Comparison of ENCODE assay signal across 33 cellular contexts in the genomic region with DNA sequence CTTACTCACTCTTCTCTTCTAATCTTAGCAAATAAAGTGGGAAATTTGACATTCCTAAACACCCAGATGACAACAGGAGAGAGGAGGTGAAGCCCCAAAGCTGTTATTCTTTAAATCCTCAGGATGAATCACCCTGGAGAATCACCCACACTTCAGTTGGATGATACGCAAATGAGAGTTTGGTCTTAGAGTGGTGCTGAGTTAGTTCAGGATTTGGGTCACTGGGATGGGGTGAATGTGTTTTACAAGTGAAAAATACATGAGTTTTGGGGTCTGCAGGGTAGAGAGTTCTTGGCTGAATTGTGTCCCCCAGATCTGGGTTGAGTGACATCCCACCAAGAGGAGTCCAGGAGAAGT.
"Had no signal": no experiment of that assay in that cellular context is flagged by ENCODE, and none has a peak within 500 bp of the region (broad histone marks: within the 10 kb centered on the region; RNA-seq: fewer than 3 reads in every experiment).

No MANE protein-coding gene starts in this region.

- H3K27me3 ChIP-seq: colonic mucosa, right atrium auricular region, stomach, thyroid gland, upper lobe of left lung, vagina had no signal

- ATAC-seq: activated CD4-positive, alpha-beta T cell treated with anti-CD3 and anti-CD28 coated beads for 36 hours; activated naive CD8-positive, alpha-beta T cell treated with anti-CD3 and anti-CD28 coated beads, Interleukin-2, amount 50 U/mL, for 24 hours; foreskin keratinocyte; heart left ventricle; mucosa of descending colon; psoas muscle had no signal

- H3K4me3 ChIP-seq: colonic mucosa, heart left ventricle, left ventricle myocardium inferior, lung, mucosa of descending colon, psoas muscle, right atrium auricular region, smooth muscle cell, stomach, thyroid gland, upper lobe of left lung, vagina had no signal

- H3K36me3 ChIP-seq: colonic mucosa, heart left ventricle, left ventricle myocardium inferior, right atrium auricular region, stomach, thyroid gland, upper lobe of left lung, vagina had no signal

- DNase-seq: activated CD4-positive, alpha-beta T cell treated with anti-CD3 and anti-CD28 coated beads for 36 hours; activated CD4-positive, alpha-beta T cell treated with anti-CD3 and anti-CD28 coated beads, Interleukin-2, amount 50 U/mL, for 4 hours; activated CD4-positive, CD25-positive, alpha-beta regulatory T cell; activated CD8-positive, alpha-beta memory T cell treated with anti-CD3 and anti-CD28 coated beads, Interleukin-2, amount 50 U/mL, for 4 hours; activated gamma-delta T cell; activated naive CD4-positive, alpha-beta T cell treated with anti-CD3 and anti-CD28 coated beads, Interleukin-2, amount 50 U/mL, for 16 hours; activated naive CD8-positive, alpha-beta T cell treated with anti-CD3 and anti-CD28 coated beads, Interleukin-2, amount 50 U/mL, for 24 hours; activated T-cell treated with anti-CD3 and anti-CD28 coated beads, Interleukin-2, amount 50 U/mL, for 1 hour; amygdala; colonic mucosa; effector memory CD4-positive, alpha-beta T cell; foreskin keratinocyte; heart left ventricle; hypothalamus; left ventricle myocardium inferior; mucosa of descending colon; nucleus accumbens; psoas muscle; stimulated activated CD4-positive, alpha-beta T cell treated with anti-CD3 and anti-CD28 coated beads, Interleukin-1b, Interleukin-23, amount 100 ng/mL, for 48 hours; stimulated activated CD4-positive, alpha-beta T cell treated with anti-CD3 and anti-CD28 coated beads, Interleukin-4, amount 100 ng/mL, for 4 hours; stimulated activated CD8-positive, alpha-beta memory T cell treated with anti-CD3 and anti-CD28 coated beads, Interleukin-4, amount 100 ng/mL, for 48 hours; stimulated activated naive B cell treated with anti-CD40 and anti-IgM and Interleukin-4, amounts not matched to agents 10 μg/mL and 1 μg/mL and 100 μg/mL, for 72 hours; stomach; T-helper 1 cell; thyroid gland; upper lobe of left lung had no signal

- H3K9me3 Mint-ChIP-seq: activated naive CD8-positive, alpha-beta T cell treated with anti-CD3 and anti-CD28 coated beads, Interleukin-2, amount 50 U/mL, for 24 hours; activated T-helper 1 cell treated with anti-CD3 and anti-CD28 coated beads, Interleukin-12 subunit alpha, Interleukin-12 subunit beta, Interleukin-2, Interleukin-4 antibody, amounts not matched to agents 30 ng/mL and 10 ng/mL and 1 ng/mL, durations not matched to agents 14 hours and 24 hours and 36 hours; stimulated activated naive B cell treated with anti-CD40 and anti-IgM and Interleukin-4, amounts not matched to agents 10 μg/mL and 1 μg/mL and 100 μg/mL, for 72 hours; T-helper 2 cell treated with Interferon-gamma antibody and Interleukin-4, amounts not matched to agents 5 μg/mL and 100 μg/mL, for 36 hours had no signal

- H3K27ac ChIP-seq: colonic mucosa, foreskin keratinocyte, heart left ventricle, left ventricle myocardium inferior, parathyroid adenoma, psoas muscle, right atrium auricular region, stomach, thyroid gland, upper lobe of left lung, vagina had no signal

- H3K27ac Mint-ChIP-seq: activated CD4-positive, alpha-beta T cell treated with anti-CD3 and anti-CD28 coated beads for 36 hours; activated naive CD8-positive, alpha-beta T cell treated with anti-CD3 and anti-CD28 coated beads, Interleukin-2, amount 50 U/mL, for 24 hours; activated T-helper 1 cell treated with anti-CD3 and anti-CD28 coated beads, Interleukin-12 subunit alpha, Interleukin-12 subunit beta, Interleukin-2, Interleukin-4 antibody, amounts not matched to agents 30 ng/mL and 10 ng/mL and 1 ng/mL, durations not matched to agents 14 hours and 24 hours and 36 hours; stimulated activated naive B cell treated with anti-CD40 and anti-IgM and Interleukin-4, amounts not matched to agents 10 μg/mL and 1 μg/mL and 100 μg/mL, for 72 hours; T-helper 2 cell treated with Interferon-gamma antibody and Interleukin-4, amounts not matched to agents 5 μg/mL and 100 μg/mL, for 36 hours had no signal

- H3K27me3 Mint-ChIP-seq: activated naive CD8-positive, alpha-beta T cell treated with anti-CD3 and anti-CD28 coated beads, Interleukin-2, amount 50 U/mL, for 24 hours had no signal

- H3K9me3 ChIP-seq: colonic mucosa, heart left ventricle, left ventricle myocardium inferior, mucosa of descending colon, psoas muscle, right atrium auricular region, stomach, thyroid gland, upper lobe of left lung, vagina had no signal

- H3K4me1 ChIP-seq: colonic mucosa, foreskin keratinocyte, left ventricle myocardium inferior, parathyroid adenoma, psoas muscle, right atrium auricular region, stomach, upper lobe of left lung, vagina had no signal

- H3K4me3 Mint-ChIP-seq: activated CD4-positive, alpha-beta T cell treated with anti-CD3 and anti-CD28 coated beads for 36 hours; activated naive CD8-positive, alpha-beta T cell treated with anti-CD3 and anti-CD28 coated beads, Interleukin-2, amount 50 U/mL, for 24 hours; activated T-helper 1 cell treated with anti-CD3 and anti-CD28 coated beads, Interleukin-12 subunit alpha, Interleukin-12 subunit beta, Interleukin-2, Interleukin-4 antibody, amounts not matched to agents 30 ng/mL and 10 ng/mL and 1 ng/mL, durations not matched to agents 14 hours and 24 hours and 36 hours; stimulated activated naive B cell treated with anti-CD40 and anti-IgM and Interleukin-4, amounts not matched to agents 10 μg/mL and 1 μg/mL and 100 μg/mL, for 72 hours; T-helper 2 cell treated with Interferon-gamma antibody and Interleukin-4, amounts not matched to agents 5 μg/mL and 100 μg/mL, for 36 hours had no signal

- H3K36me3 Mint-ChIP-seq: stimulated activated naive B cell treated with anti-CD40 and anti-IgM and Interleukin-4, amounts not matched to agents 10 μg/mL and 1 μg/mL and 100 μg/mL, for 72 hours had no signal
